ENCODE assay signal across 19 cellular contexts in genomic region chr11:91209751-91210150, GRCh38.
DNase-seq lines count a peak whose midpoint lies in the region; FAIRE-seq and TF ChIP-seq lines count a peak whose summit lies in the region.
"Had no signal": no experiment of that assay in that cellular context is flagged by ENCODE, and none has a peak within 500 bp of the region (broad histone marks: within the 10 kb centered on the region; RNA-seq: fewer than 3 reads in every experiment).

No MANE protein-coding gene starts in this region.

- H3F3A ChIP-seq in SK-N-SH (replicated peaks; ENCODE audit: insufficient read depth): peaks cover 11% of the 10 kb centered on the region

- 0 out of 2 replicates have a peak overlapping the region, but pooled peaks have one; percentile 35 for H2AFZ ChIP-seq in SK-N-SH (ENCODE audit: low read depth)

- H3K36me3 ChIP-seq in SK-N-SH (replicated peaks in 1 of 2; ENCODE audit: control insufficient read depth in 1 of 2, insufficient read depth in 2 of 2, low read length in 1 of 2): no peaks in the 10 kb centered on the region
- H3K36me3 ChIP-seq in tibial artery: no peaks in the 10 kb centered on the region
- H3K36me3 ChIP-seq: BLaER1, HAP-1 had no signal

- H3K27me3 ChIP-seq in SK-N-SH (ENCODE audit: insufficient read depth) (no peaks in the 10 kb centered on the region), tibial artery (no peaks in the 10 kb centered on the region)
- H3K27me3 ChIP-seq: BLaER1 had no signal

- DNase-seq in EH (ENCODE audit: low read depth) (peak; percentile 1), SK-N-SH (no peak), chondrocyte (ENCODE audit: low spot score) (no peak), HuH-7.5 (ENCODE audit: low spot score) (no peak), coronary artery (ENCODE audit: low spot score) (no peak), tibial artery (no peak)
- no peak for DNase-seq in activated CD4-positive, alpha-beta T cell treated with anti-CD3 and anti-CD28 coated beads, Interleukin-2, amount 10 ng/mL, durations not matched to agents 24 days and 14 days
- DNase-seq: AML-193; Caco-2; CD8-positive, alpha-beta memory T cell had no signal

- intact Hi-C loops in activated CD4-positive, alpha-beta T cell treated with anti-CD3 and anti-CD28 coated beads, Interleukin-2, amount 10 ng/mL, durations not matched to agents 24 days and 14 days (cut with micrococcal nuclease): no loop called here
- intact Hi-C loops in tibial artery (cut with DNase I; ENCODE audit: low total_unique reads): no loop called here

- H3K4me3 ChIP-seq in SK-N-SH (ENCODE audit: low read depth in 2 of 2, low read length in 1 of 2) (no peak overlapping the region), coronary artery (no peak overlapping the region), tibial artery (no peak overlapping the region)
- H3K4me3 ChIP-seq: BLaER1, HAP-1 had no signal

- H3K4me2 ChIP-seq in SK-N-SH: no peak overlapping the region
- H3K4me2 ChIP-seq: BLaER1 had no signal

- POLR2A ChIA-PET in SK-N-SH (lab: Yijun Ruan, JAX): no interaction called here

- peak overlapping the region in 1 of 2 experiments; percentile 33; a peak in 2 of 4 replicates for H3K27ac ChIP-seq in SK-N-SH (ENCODE audit: low read depth in 2 of 2, low read length in 1 of 2)
- no peak overlapping the region for H3K27ac ChIP-seq in coronary artery
- no peak overlapping the region for H3K27ac ChIP-seq in tibial artery
- H3K27ac ChIP-seq: 22Rv1, BLaER1 had no signal

- TF ChIP-seq CTCF in SK-N-SH (IDR thresholded peaks at IDR 0.05): no peak
- no peak for TF ChIP-seq CTCF in chondrocyte (IDR thresholded peaks at IDR 0.05)
- TF ChIP-seq CTCF in coronary artery (IDR thresholded peaks at IDR 0.05): no peak
- no peak for TF ChIP-seq CTCF in tibial artery (IDR thresholded peaks at IDR 0.05)

- CTCF ChIA-PET in SK-N-SH (lab: Yijun Ruan, JAX): no interaction called here

- no peaks in the 10 kb centered on the region for H3K27me3 Mint-ChIP-seq in chondrocyte (ENCODE audit: low read depth)
- H3K27me3 Mint-ChIP-seq in activated CD4-positive, alpha-beta T cell treated with anti-CD3 and anti-CD28 coated beads, Interleukin-2, amount 10 ng/mL, durations not matched to agents 24 days and 14 days: no peaks in the 10 kb centered on the region
- H3K27me3 Mint-ChIP-seq: CD8-positive, alpha-beta memory T cell had no signal

- peak overlapping the region; percentile 53 for H3K27ac Mint-ChIP-seq in chondrocyte (ENCODE audit: unreplicated experiment)
- no peak overlapping the region for H3K27ac Mint-ChIP-seq in activated CD4-positive, alpha-beta T cell treated with anti-CD3 and anti-CD28 coated beads, Interleukin-2, amount 10 ng/mL, durations not matched to agents 24 days and 14 days
- H3K27ac Mint-ChIP-seq: CD8-positive, alpha-beta memory T cell had no signal

- no peaks in the 10 kb centered on the region; a peak in 1 of 4 replicates for H3K4me1 ChIP-seq in SK-N-SH (ENCODE audit: control insufficient read depth in 1 of 2, insufficient read depth in 2 of 2, low read depth in 1 of 2, low read length in 1 of 2)
- no peaks in the 10 kb centered on the region for H3K4me1 ChIP-seq in tibial artery
- H3K4me1 ChIP-seq: BLaER1, HAP-1 had no signal

- peaks cover 3% of the 10 kb centered on the region for H3K36me3 Mint-ChIP-seq in chondrocyte (ENCODE audit: low read depth)
- H3K36me3 Mint-ChIP-seq in activated CD4-positive, alpha-beta T cell treated with anti-CD3 and anti-CD28 coated beads, Interleukin-2, amount 10 ng/mL, durations not matched to agents 24 days and 14 days (ENCODE audit: low read depth): no peaks in the 10 kb centered on the region
- H3K36me3 Mint-ChIP-seq: CD8-positive, alpha-beta memory T cell had no signal

- H3K9ac ChIP-seq in SK-N-SH: no peak overlapping the region
- H3K9ac ChIP-seq: BLaER1 had no signal

- H3K9me3 ChIP-seq in SK-N-SH (no peaks in the 10 kb centered on the region), tibial artery (no peaks in the 10 kb centered on the region)
- H3K9me3 ChIP-seq: BLaER1, Caco-2, HAP-1 had no signal

- no peak for TF ChIP-seq RAD21 in SK-N-SH (IDR thresholded peaks at IDR 0.05; ENCODE audit: low read length)

- TF ChIP-seq EP300 in SK-N-SH (IDR thresholded peaks at IDR 0.05; ENCODE audit: borderline replicate concordance in 1 of 2, low read depth in 1 of 2, low read length in 1 of 2): no peak

- H3K9me3 Mint-ChIP-seq in chondrocyte (ENCODE audit: low read depth): peaks cover 13% of the 10 kb centered on the region
- H3K9me3 Mint-ChIP-seq in activated CD4-positive, alpha-beta T cell treated with anti-CD3 and anti-CD28 coated beads, Interleukin-2, amount 10 ng/mL, durations not matched to agents 24 days and 14 days: no peaks in the 10 kb centered on the region

- peak; percentile 56 for FAIRE-seq in islet of Langerhans (lab: Jason Lieb, UNC)
- FAIRE-seq: G401.6, GM12891, GM19239, H1, HTR-8/SVneo had no signal

- no peak overlapping the region for H3K4me3 Mint-ChIP-seq in chondrocyte (ENCODE audit: unreplicated experiment)
- no peak overlapping the region for H3K4me3 Mint-ChIP-seq in activated CD4-positive, alpha-beta T cell treated with anti-CD3 and anti-CD28 coated beads, Interleukin-2, amount 10 ng/mL, durations not matched to agents 24 days and 14 days
- H3K4me3 Mint-ChIP-seq: CD8-positive, alpha-beta memory T cell had no signal

- no peaks in the 10 kb centered on the region for H3K79me2 ChIP-seq in SK-N-SH (ENCODE audit: insufficient read depth)

- H3K4me1 Mint-ChIP-seq in chondrocyte (ENCODE audit: low read depth): peaks cover 36% of the 10 kb centered on the region
- H3K4me1 Mint-ChIP-seq in activated CD4-positive, alpha-beta T cell treated with anti-CD3 and anti-CD28 coated beads, Interleukin-2, amount 10 ng/mL, durations not matched to agents 24 days and 14 days: no peaks in the 10 kb centered on the region
- H3K4me1 Mint-ChIP-seq: CD8-positive, alpha-beta memory T cell had no signal

- H4K20me1 ChIP-seq in SK-N-SH (ENCODE audit: insufficient read depth): no peaks in the 10 kb centered on the region
- H4K20me1 ChIP-seq: BLaER1 had no signal

- H3K9me2 ChIP-seq in SK-N-SH: no peaks in the 10 kb centered on the region

TF ChIP-seq in SK-N-SH, 30 proteins besides CTCF, POLR2A, EP300 and RAD21:
- no peak for TF ChIP-seq SIN3A (IDR thresholded peaks at IDR 0.05; ENCODE audit: borderline replicate concordance, low read depth, low read length)
